In the genomic region with DNA sequence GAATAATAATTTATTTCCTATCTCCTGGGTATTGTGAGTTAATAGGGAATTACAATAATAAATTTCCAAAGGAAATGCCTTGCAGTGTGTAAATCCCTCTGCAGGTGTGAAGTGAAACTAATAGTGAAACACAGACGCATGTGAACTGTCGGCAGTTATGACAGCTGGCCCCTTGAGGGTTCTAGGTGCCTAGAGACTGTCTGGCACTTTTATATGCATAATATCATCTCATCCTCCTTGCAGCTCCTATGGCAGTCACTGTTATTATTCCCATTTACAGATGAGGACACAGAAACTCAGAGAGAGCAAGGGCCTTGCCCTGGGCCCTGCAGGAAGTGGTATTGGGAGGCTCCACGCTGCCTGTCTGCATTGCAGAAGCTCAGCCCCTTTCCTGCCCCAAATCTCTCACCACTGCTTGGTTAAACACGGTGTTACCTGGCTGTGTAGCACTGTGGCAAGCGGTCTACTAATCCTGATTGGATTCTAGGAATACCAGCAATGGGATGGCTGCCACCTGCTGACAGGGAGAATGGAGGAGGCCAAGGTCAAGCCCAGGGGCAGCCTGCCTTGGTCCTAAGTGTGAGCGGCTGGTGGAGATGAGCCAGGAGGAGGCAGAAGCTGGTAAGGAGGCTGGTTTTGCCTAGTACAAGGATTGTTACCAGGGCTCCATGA, we compare ENCODE assay signal across 9 cellular contexts. TPM values are rescaled to one million over a fixed set of nuclear protein-coding genes. Genes with fewer than 3 reads are reported as not detected.
A peak's percentile ranks its signal among the peaks of the same experiment; 100 is the strongest.
DNase-seq lines count a peak whose midpoint lies in the region; ATAC-seq and TF ChIP-seq lines count a peak whose summit lies in the region.
"Had no signal": no experiment of that assay in that cellular context is flagged by ENCODE, and none has a peak within 500 bp of the region (broad histone marks: within the 10 kb centered on the region; RNA-seq: fewer than 3 reads in every experiment).

No MANE protein-coding gene starts in this region.

- H3K9me3 ChIP-seq in lower lobe of right lung, result no peaks in the 10 kb centered on the region

- no peak overlapping the region for H3K27ac ChIP-seq in lower lobe of right lung
- H3K27ac ChIP-seq: parathyroid adenoma had no signal

- no peaks in the 10 kb centered on the region for H3K36me3 Mint-ChIP-seq in WTC11

- peak overlapping the region; percentile 44; the same call in 1 of the 2 replicates for H3K4me3 ChIP-seq in GM08714 (ENCODE audit: low read length)
- peak overlapping the region; percentile 22 for H3K4me3 ChIP-seq in lower lobe of right lung

- no peaks in the 10 kb centered on the region for H3K27me3 Mint-ChIP-seq in WTC11 (ENCODE audit: low read depth)

- H3K36me3 ChIP-seq in lower lobe of right lung, result no peaks in the 10 kb centered on the region

- POLR2A ChIA-PET in WTC11 (lab: Charles Lee), result no interaction called here

- H3K27ac Mint-ChIP-seq in WTC11, result no peak overlapping the region

- no peaks in the 10 kb centered on the region for H3K9me3 Mint-ChIP-seq in WTC11

- CTCF ChIA-PET in WTC11 (lab: Charles Lee), result interaction anchor here (1.0 to 2.8 kb wide), 2 partner anchors 10 to 24 kb away, joined by 3 to 8 read pairs; no protein-coding TSS in a partner anchor

- intact Hi-C loops in lower lobe of right lung (cut with DNase I), result no loop called here

- no peak for TF ChIP-seq CTCF in WTC11 (IDR thresholded peaks at IDR 0.05)
- no peak for TF ChIP-seq CTCF in lower lobe of right lung (IDR thresholded peaks at IDR 0.05)

- peak; percentile 67 for ATAC-seq in HG02642 (IDR thresholded peaks at IDR 0.05; ENCODE audit: poor library complexity, unreplicated experiment)
- peak; percentile 41 for ATAC-seq in WTC11
- ATAC-seq in lower lobe of right lung, result peak; percentile 33 to 36

- H3K27me3 ChIP-seq in lower lobe of right lung (ENCODE audit: low read depth), result no peaks in the 10 kb centered on the region

- no peak overlapping the region for H3K4me3 Mint-ChIP-seq in WTC11

- DNase-seq in WTC11 (ENCODE audit: low spot score) (no peak), lower lobe of right lung (no peak), NOMO-1 treated with dmso at 0.1 percent for 144 hours (lab: John Stamatoyannopoulos, UW; ENCODE audit: unreplicated experiment) (no peak), AG20443 (ENCODE audit: low spot score) (no peak), NCI-H526 treated with DMSO at 0.1 percent for 48 hours (lab: John Stamatoyannopoulos, UW) (no peak), kidney glomerular epithelial cell (lab: John Stamatoyannopoulos, UW) (no peak)

- H3K4me1 Mint-ChIP-seq in WTC11, result peaks cover 3% of the 10 kb centered on the region; the same call in 1 of the 2 replicates

- no peaks in the 10 kb centered on the region for H3K4me1 ChIP-seq in lower lobe of right lung
- H3K4me1 ChIP-seq: parathyroid adenoma had no signal

TF ChIP-seq in WTC11, 78 proteins besides CTCF, POLR2A, EP300 and RAD21:
- TF ChIP-seq, protein P1, sequence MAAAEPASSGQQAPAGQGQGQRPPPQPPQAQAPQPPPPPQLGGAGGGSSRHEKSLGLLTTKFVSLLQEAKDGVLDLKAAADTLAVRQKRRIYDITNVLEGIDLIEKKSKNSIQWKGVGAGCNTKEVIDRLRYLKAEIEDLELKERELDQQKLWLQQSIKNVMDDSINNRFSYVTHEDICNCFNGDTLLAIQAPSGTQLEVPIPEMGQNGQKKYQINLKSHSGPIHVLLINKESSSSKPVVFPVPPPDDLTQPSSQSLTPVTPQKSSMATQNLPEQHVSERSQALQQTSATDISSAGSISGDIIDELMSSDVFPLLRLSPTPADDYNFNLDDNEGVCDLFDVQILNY (CRISPR knock-in tag; IDR thresholded peaks at IDR 0.05), result no peak
- no peak for TF ChIP-seq NFE2L1 (CRISPR knock-in tag; IDR thresholded peaks at IDR 0.05)
- no peak for TF ChIP-seq RORB (CRISPR knock-in tag; IDR thresholded peaks at IDR 0.05)
- TF ChIP-seq IRF2 (CRISPR knock-in tag; IDR thresholded peaks at IDR 0.05; ENCODE audit: borderline replicate concordance, low read depth), result no peak
- TF ChIP-seq ZNF396 (CRISPR knock-in tag; IDR thresholded peaks at IDR 0.05; ENCODE audit: borderline replicate concordance), result no peak
- TF ChIP-seq OVOL2 (CRISPR knock-in tag; IDR thresholded peaks at IDR 0.05; ENCODE audit: borderline replicate concordance), result no peak
- no peak for TF ChIP-seq EMX1 (CRISPR knock-in tag; IDR thresholded peaks at IDR 0.05)
- no peak for TF ChIP-seq NR2C2 (CRISPR knock-in tag; IDR thresholded peaks at IDR 0.05)
- TF ChIP-seq CDX4 (CRISPR knock-in tag; IDR thresholded peaks at IDR 0.05; ENCODE audit: borderline replicate concordance), result no peak
- TF ChIP-seq ETV6 (CRISPR knock-in tag; IDR thresholded peaks at IDR 0.05), result no peak
- no peak for TF ChIP-seq ESRRA (CRISPR knock-in tag; IDR thresholded peaks at IDR 0.05; ENCODE audit: borderline replicate concordance)
- no peak for TF ChIP-seq SMAD4 (CRISPR knock-in tag; IDR thresholded peaks at IDR 0.05)
- TF ChIP-seq ZNF512 (CRISPR knock-in tag; IDR thresholded peaks at IDR 0.05; ENCODE audit: borderline replicate concordance), result no peak
- no peak for TF ChIP-seq TCF7 (CRISPR knock-in tag; IDR thresholded peaks at IDR 0.05; ENCODE audit: low read depth)

RNA-seq across cellular contexts. Expression of gene ACKR3, which starts 32.8 kb away (rescaled TPM):
- total RNA-seq in WTC11 (2021) (0.94 to 1.4 TPM (median 1.3 TPM) in 3 replicates), lower lobe of right lung (12.6 TPM)
